ENCODE assay signal across 1 cellular context in the genomic region with DNA sequence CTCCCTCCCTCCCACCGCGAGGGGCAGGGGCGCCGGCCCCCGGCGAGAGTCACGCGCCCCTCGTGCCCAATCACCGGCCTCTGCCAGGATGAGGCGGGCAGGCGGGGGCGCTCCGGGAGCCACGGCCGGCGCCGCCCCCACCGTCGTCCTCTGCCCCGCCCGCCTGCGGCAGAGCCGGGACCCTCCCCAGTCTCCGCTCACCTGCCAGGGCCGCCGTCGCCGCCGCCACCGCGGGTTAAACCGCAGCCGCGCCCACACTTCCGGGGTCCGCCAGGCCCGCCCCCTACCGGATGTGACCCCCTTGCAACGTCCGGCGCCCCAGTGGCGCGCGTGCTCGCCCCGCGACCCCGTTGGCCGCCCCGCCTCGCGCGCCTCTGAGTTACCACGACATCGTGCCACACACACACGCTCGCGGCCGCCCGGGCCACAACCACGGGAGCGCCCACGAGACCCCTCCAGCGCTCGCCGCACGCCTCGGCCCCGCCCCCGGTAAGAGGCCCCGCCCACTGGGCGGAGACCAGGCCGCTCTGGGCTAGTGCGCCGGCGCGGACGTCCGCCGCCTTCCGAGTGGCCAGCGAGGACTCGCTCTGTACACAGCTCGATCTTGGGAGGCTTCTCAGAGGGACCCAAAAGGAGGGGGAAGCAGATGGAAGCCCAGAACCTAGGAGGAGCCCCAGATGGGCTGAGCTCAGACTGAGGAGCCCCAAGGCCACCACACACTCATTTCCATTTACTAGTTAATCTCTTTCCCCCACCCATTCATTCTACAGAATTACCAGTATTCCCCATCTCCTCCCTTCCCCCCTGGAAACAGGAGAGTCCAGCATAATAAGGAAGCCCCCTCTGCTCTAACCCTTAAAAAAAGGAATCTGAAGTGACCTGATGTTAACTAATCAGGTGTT.
A peak's percentile ranks its signal among the peaks of the same experiment; 100 is the strongest.
TF ChIP-seq lines count a peak whose summit lies in the region.

A gene (minus strand): TSS at position 237 of the 902 bp plus-strand sequence. CDS start 22,597 bp downstream, outside the sequence.

TF ChIP-seq in HepG2, 621 proteins besides CTCF, POLR2A, EP300 and RAD21 (continued from another document and continues in another):
- TF ChIP-seq HMG20A (CRISPR knock-in tag; IDR thresholded peaks at IDR 0.05; ENCODE audit: borderline replicate concordance) (no peak), ZNF737 (CRISPR knock-in tag; IDR thresholded peaks at IDR 0.05; ENCODE audit: borderline replicate concordance) (no peak), DMAP1 (CRISPR knock-in tag; IDR thresholded peaks at IDR 0.05) (peak; percentile 73; the same call in 1 of the 2 replicates), ZMAT3 (CRISPR knock-in tag; conservative IDR thresholded peaks at IDR 0.05) (0 out of 2 replicates have a peak, but pooled peaks have one; percentile 74), ZNF33A (CRISPR knock-in tag; IDR thresholded peaks at IDR 0.05; ENCODE audit: borderline replicate concordance) (no peak), ATRX (CRISPR knock-in tag; IDR thresholded peaks at IDR 0.05; ENCODE audit: borderline replicate concordance) (no peak), HDAC1 (CRISPR knock-in tag; IDR thresholded peaks at IDR 0.05) (peak; percentile 9; the same call in 1 of the 2 replicates), ARHGAP35 (CRISPR knock-in tag; IDR thresholded peaks at IDR 0.05; ENCODE audit: borderline replicate concordance) (no peak; the same call in 1 of the 2 replicates), ZNF484 (CRISPR knock-in tag; IDR thresholded peaks at IDR 0.05; ENCODE audit: borderline replicate concordance, low read depth) (no peak), CENPT (CRISPR knock-in tag; IDR thresholded peaks at IDR 0.05; ENCODE audit: low read depth) (no peak), SNAPC2 (CRISPR knock-in tag; IDR thresholded peaks at IDR 0.05) (no peak), ZNF3 (CRISPR knock-in tag; IDR thresholded peaks at IDR 0.05) (no peak), ISL2 (CRISPR knock-in tag; IDR thresholded peaks at IDR 0.05) (no peak), MAZ (IDR thresholded peaks at IDR 0.05; ENCODE audit: borderline replicate concordance, low read depth, low read length) (peak; percentile 76), MAZ (CRISPR knock-in tag; IDR thresholded peaks at IDR 0.05; ENCODE audit: low read depth) (peak; percentile 90), HDAC6 (IDR thresholded peaks at IDR 0.05; ENCODE audit: low read depth, low read length) (no peak), RFXANK (CRISPR knock-in tag; IDR thresholded peaks at IDR 0.05) (no peak), ZNF761 (CRISPR knock-in tag; conservative IDR thresholded peaks at IDR 0.05) (peak; percentile 41; the same call in 1 of the 2 replicates), ZNF614 (CRISPR knock-in tag; IDR thresholded peaks at IDR 0.05; ENCODE audit: borderline replicate concordance) (peak; percentile 22; the same call in 1 of the 2 replicates), SKI (IDR thresholded peaks at IDR 0.05; ENCODE audit: partially characterized antibody) (no peak), HNRNPH1 (optimal IDR thresholded peaks at IDR 0.05; ENCODE audit: low read depth, low read length) (no peak), SRSF9 (IDR thresholded peaks at IDR 0.05; ENCODE audit: borderline replicate concordance, insufficient read depth, low read depth, low read length, poor library complexity, severe bottlenecking) (no peak), ZNF468 (CRISPR knock-in tag; IDR thresholded peaks at IDR 0.05) (no peak), ZBTB8A (CRISPR knock-in tag; IDR thresholded peaks at IDR 0.05; ENCODE audit: borderline replicate concordance, low read depth) (no peak), ZNF263 (CRISPR knock-in tag; IDR thresholded peaks at IDR 0.05) (peak; percentile 87), ZNF547 (CRISPR knock-in tag; IDR thresholded peaks at IDR 0.05) (no peak), CCAR2 (optimal IDR thresholded peaks at IDR 0.05; ENCODE audit: low read depth, low read length) (no peak), NFIC (IDR thresholded peaks at IDR 0.05; ENCODE audit: low read length) (no peak), ZNF619 (CRISPR knock-in tag; IDR thresholded peaks at IDR 0.05) (no peak)
- TF ChIP-seq, protein P1, sequence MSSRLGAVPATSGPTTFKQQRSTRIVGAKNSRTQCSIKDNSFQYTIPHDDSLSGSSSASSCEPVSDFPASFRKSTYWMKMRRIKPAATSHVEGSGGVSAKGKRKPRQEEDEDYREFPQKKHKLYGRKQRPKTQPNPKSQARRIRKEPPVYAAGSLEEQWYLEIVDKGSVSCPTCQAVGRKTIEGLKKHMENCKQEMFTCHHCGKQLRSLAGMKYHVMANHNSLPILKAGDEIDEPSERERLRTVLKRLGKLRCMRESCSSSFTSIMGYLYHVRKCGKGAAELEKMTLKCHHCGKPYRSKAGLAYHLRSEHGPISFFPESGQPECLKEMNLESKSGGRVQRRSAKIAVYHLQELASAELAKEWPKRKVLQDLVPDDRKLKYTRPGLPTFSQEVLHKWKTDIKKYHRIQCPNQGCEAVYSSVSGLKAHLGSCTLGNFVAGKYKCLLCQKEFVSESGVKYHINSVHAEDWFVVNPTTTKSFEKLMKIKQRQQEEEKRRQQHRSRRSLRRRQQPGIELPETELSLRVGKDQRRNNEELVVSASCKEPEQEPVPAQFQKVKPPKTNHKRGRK (CRISPR knock-in tag; IDR thresholded peaks at IDR 0.05), result no peak
- TF ChIP-seq, protein P2, sequence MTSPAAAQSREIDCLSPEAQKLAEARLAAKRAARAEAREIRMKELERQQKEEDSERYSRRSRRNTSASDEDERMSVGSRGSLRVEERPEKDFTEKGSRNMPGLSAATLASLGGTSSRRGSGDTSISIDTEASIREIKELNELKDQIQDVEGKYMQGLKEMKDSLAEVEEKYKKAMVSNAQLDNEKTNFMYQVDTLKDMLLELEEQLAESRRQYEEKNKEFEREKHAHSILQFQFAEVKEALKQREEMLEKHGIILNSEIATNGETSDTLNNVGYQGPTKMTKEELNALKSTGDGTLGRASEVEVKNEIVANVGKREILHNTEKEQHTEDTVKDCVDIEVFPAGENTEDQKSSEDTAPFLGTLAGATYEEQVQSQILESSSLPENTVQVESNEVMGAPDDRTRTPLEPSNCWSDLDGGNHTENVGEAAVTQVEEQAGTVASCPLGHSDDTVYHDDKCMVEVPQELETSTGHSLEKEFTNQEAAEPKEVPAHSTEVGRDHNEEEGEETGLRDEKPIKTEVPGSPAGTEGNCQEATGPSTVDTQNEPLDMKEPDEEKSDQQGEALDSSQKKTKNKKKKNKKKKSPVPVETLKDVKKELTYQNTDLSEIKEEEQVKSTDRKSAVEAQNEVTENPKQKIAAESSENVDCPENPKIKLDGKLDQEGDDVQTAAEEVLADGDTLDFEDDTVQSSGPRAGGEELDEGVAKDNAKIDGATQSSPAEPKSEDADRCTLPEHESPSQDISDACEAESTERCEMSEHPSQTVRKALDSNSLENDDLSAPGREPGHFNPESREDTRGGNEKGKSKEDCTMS (CRISPR knock-in tag; conservative IDR thresholded peaks at IDR 0.05), result no peak
- TF ChIP-seq, protein P3, sequence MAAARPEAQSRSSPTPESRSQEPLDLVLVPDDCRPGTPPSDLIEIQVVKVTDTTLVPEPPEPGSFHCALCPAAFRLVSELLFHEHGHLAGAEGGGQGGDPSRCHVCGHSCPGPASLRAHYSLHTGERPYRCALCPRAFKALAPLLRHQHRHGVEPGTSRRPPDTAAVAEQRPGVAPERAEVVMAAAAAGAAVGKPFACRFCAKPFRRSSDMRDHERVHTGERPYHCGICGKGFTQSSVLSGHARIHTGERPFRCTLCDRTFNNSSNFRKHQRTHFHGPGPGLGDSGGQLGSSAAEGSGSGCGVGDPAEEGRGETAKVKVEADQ (CRISPR knock-in tag; IDR thresholded peaks at IDR 0.05; ENCODE audit: borderline replicate concordance), result no peak
- TF ChIP-seq, protein P4, sequence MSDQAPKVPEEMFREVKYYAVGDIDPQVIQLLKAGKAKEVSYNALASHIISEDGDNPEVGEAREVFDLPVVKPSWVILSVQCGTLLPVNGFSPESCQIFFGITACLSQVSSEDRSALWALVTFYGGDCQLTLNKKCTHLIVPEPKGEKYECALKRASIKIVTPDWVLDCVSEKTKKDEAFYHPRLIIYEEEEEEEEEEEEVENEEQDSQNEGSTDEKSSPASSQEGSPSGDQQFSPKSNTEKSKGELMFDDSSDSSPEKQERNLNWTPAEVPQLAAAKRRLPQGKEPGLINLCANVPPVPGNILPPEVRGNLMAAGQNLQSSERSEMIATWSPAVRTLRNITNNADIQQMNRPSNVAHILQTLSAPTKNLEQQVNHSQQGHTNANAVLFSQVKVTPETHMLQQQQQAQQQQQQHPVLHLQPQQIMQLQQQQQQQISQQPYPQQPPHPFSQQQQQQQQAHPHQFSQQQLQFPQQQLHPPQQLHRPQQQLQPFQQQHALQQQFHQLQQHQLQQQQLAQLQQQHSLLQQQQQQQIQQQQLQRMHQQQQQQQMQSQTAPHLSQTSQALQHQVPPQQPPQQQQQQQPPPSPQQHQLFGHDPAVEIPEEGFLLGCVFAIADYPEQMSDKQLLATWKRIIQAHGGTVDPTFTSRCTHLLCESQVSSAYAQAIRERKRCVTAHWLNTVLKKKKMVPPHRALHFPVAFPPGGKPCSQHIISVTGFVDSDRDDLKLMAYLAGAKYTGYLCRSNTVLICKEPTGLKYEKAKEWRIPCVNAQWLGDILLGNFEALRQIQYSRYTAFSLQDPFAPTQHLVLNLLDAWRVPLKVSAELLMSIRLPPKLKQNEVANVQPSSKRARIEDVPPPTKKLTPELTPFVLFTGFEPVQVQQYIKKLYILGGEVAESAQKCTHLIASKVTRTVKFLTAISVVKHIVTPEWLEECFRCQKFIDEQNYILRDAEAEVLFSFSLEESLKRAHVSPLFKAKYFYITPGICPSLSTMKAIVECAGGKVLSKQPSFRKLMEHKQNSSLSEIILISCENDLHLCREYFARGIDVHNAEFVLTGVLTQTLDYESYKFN (CRISPR knock-in tag; conservative IDR thresholded peaks at IDR 0.05), result no peak
- TF ChIP-seq, protein P5, sequence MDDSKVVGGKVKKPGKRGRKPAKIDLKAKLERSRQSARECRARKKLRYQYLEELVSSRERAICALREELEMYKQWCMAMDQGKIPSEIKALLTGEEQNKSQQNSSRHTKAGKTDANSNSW (CRISPR knock-in tag; IDR thresholded peaks at IDR 0.05; ENCODE audit: borderline replicate concordance), result no peak
- TF ChIP-seq, protein P6, sequence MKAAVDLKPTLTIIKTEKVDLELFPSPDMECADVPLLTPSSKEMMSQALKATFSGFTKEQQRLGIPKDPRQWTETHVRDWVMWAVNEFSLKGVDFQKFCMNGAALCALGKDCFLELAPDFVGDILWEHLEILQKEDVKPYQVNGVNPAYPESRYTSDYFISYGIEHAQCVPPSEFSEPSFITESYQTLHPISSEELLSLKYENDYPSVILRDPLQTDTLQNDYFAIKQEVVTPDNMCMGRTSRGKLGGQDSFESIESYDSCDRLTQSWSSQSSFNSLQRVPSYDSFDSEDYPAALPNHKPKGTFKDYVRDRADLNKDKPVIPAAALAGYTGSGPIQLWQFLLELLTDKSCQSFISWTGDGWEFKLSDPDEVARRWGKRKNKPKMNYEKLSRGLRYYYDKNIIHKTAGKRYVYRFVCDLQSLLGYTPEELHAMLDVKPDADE (CRISPR knock-in tag; IDR thresholded peaks at IDR 0.05), result no peak
- TF ChIP-seq, protein P7, sequence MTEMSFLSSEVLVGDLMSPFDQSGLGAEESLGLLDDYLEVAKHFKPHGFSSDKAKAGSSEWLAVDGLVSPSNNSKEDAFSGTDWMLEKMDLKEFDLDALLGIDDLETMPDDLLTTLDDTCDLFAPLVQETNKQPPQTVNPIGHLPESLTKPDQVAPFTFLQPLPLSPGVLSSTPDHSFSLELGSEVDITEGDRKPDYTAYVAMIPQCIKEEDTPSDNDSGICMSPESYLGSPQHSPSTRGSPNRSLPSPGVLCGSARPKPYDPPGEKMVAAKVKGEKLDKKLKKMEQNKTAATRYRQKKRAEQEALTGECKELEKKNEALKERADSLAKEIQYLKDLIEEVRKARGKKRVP (CRISPR knock-in tag; IDR thresholded peaks at IDR 0.05), result no peak; a peak in 1 of 4 replicates
- TF ChIP-seq, protein P8, sequence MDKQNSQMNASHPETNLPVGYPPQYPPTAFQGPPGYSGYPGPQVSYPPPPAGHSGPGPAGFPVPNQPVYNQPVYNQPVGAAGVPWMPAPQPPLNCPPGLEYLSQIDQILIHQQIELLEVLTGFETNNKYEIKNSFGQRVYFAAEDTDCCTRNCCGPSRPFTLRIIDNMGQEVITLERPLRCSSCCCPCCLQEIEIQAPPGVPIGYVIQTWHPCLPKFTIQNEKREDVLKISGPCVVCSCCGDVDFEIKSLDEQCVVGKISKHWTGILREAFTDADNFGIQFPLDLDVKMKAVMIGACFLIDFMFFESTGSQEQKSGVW (CRISPR knock-in tag; IDR thresholded peaks at IDR 0.05; ENCODE audit: borderline replicate concordance), result no peak
- TF ChIP-seq, protein P9, sequence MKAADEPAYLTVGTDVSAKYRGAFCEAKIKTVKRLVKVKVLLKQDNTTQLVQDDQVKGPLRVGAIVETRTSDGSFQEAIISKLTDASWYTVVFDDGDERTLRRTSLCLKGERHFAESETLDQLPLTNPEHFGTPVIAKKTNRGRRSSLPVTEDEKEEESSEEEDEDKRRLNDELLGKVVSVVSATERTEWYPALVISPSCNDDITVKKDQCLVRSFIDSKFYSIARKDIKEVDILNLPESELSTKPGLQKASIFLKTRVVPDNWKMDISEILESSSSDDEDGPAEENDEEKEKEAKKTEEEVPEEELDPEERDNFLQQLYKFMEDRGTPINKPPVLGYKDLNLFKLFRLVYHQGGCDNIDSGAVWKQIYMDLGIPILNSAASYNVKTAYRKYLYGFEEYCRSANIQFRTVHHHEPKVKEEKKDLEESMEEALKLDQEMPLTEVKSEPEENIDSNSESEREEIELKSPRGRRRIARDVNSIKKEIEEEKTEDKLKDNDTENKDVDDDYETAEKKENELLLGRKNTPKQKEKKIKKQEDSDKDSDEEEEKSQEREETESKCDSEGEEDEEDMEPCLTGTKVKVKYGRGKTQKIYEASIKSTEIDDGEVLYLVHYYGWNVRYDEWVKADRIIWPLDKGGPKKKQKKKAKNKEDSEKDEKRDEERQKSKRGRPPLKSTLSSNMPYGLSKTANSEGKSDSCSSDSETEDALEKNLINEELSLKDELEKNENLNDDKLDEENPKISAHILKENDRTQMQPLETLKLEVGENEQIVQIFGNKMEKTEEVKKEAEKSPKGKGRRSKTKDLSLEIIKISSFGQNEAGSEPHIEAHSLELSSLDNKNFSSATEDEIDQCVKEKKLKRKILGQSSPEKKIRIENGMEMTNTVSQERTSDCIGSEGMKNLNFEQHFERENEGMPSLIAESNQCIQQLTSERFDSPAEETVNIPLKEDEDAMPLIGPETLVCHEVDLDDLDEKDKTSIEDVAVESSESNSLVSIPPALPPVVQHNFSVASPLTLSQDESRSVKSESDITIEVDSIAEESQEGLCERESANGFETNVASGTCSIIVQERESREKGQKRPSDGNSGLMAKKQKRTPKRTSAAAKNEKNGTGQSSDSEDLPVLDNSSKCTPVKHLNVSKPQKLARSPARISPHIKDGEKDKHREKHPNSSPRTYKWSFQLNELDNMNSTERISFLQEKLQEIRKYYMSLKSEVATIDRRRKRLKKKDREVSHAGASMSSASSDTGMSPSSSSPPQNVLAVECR (CRISPR knock-in tag; IDR thresholded peaks at IDR 0.05; ENCODE audit: borderline replicate concordance), result peak; percentile 85
- TF ChIP-seq, protein P10, sequence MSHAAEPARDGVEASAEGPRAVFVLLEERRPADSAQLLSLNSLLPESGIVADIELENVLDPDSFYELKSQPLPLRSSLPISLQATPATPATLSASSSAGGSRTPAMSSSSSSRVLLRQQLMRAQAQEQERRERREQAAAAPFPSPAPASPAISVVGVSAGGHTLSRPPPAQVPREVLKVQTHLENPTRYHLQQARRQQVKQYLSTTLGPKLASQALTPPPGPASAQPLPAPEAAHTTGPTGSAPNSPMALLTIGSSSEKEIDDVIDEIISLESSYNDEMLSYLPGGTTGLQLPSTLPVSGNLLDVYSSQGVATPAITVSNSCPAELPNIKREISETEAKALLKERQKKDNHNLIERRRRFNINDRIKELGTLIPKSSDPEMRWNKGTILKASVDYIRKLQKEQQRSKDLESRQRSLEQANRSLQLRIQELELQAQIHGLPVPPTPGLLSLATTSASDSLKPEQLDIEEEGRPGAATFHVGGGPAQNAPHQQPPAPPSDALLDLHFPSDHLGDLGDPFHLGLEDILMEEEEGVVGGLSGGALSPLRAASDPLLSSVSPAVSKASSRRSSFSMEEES (CRISPR knock-in tag; IDR thresholded peaks at IDR 0.05), result no peak
